Comparison of ENCODE assay signal across 20 cellular contexts in genomic region chr2:109422071-109422757, GRCh38.
A peak's percentile ranks its signal among the peaks of the same experiment; 100 is the strongest.
DNase-seq lines count a peak whose midpoint lies in the region; ATAC-seq, FAIRE-seq and TF ChIP-seq lines count a peak whose summit lies in the region.
"Had no signal": no experiment of that assay in that cellular context is flagged by ENCODE, and none has a peak within 500 bp of the region (broad histone marks: within the 10 kb centered on the region; RNA-seq: fewer than 3 reads in every experiment).

No MANE protein-coding gene starts in this region.

- H3K36me3 Mint-ChIP-seq in H9 (ENCODE audit: insufficient read depth in 1 of 3, low read depth in 3 of 3): no peaks in the 10 kb centered on the region
- H3K36me3 Mint-ChIP-seq: CD4-positive, alpha-beta memory T cell had no signal

- H2BK5ac ChIP-seq in H9 (ENCODE audit: insufficient read length, low read length) (no peak overlapping the region), H1 (ENCODE audit: low read depth, low read length) (no peak overlapping the region; the same call in 1 of the 2 replicates)

- H2AFZ ChIP-seq in H9 (ENCODE audit: low read length): no peak overlapping the region
- H2AFZ ChIP-seq in H1 (ENCODE audit: low read length): no peak overlapping the region

- H3K56ac ChIP-seq in H9 (ENCODE audit: insufficient read length, low read depth, low read length) (no peak overlapping the region), H1 (replicated peaks; ENCODE audit: insufficient read length, low read depth, low read length) (no peak overlapping the region)

- H3K9me3 Mint-ChIP-seq in H9: no peaks in the 10 kb centered on the region; a peak in 2 of 5 replicates
- H3K9me3 Mint-ChIP-seq: CD4-positive, alpha-beta memory T cell had no signal

- H3K4me1 ChIP-seq in H9 (ENCODE audit: insufficient read depth, low read length): no peaks in the 10 kb centered on the region
- H3K4me1 ChIP-seq in H1 (replicated peaks in 1 of 4; ENCODE audit: control insufficient read depth in 3 of 4, insufficient read depth in 4 of 4, low read length in 3 of 4): no peaks in the 10 kb centered on the region; a peak in 1 of 7 replicates
- H3K4me1 ChIP-seq in gastrocnemius medialis: peaks cover 24 to 37% of the 10 kb centered on the region in 2 donors
- H3K4me1 ChIP-seq: BE2C had no signal

- H3T11ph ChIP-seq in H9 (ENCODE audit: low read length): no peak overlapping the region

- H2BK15ac ChIP-seq in H9 (ENCODE audit: low read depth, low read length) (0 out of 2 replicates have a peak overlapping the region, but pooled peaks have one; percentile 70), H1 (ENCODE audit: low read length) (no peak overlapping the region)

- no peak for FAIRE-seq in H1 (lab: Jason Lieb, UNC)
- FAIRE-seq: GM12891, K562, RCC 7860 had no signal

- H4K91ac ChIP-seq in H9 (ENCODE audit: insufficient read length, low read depth, low read length) (no peak overlapping the region), H1 (replicated peaks; ENCODE audit: insufficient read length, low read length) (no peak overlapping the region)

- in situ Hi-C loops in gastrocnemius medialis (cut with MboI; ENCODE audit: low sequenced_read_pairs in 4 of 4): no loop called here

- H4K5ac ChIP-seq in H9 (ENCODE audit: insufficient read length, low read depth, low read length) (no peak overlapping the region), H1 (ENCODE audit: insufficient read length, low read depth, low read length) (no peak overlapping the region)

- H3K4me2 ChIP-seq in H9 (ENCODE audit: insufficient read depth, insufficient read length, low read length): no peak overlapping the region
- H3K4me2 ChIP-seq in H1 (ENCODE audit: insufficient read depth in 1 of 2, low read depth in 2 of 2, low read length in 2 of 2): no peak overlapping the region

- no peak overlapping the region for H3K4me3 ChIP-seq in H1 (ENCODE audit: extremely low read depth in 1 of 4, insufficient read depth in 2 of 4, low read depth in 3 of 4, low read length in 4 of 4)
- no peak overlapping the region for H3K4me3 ChIP-seq in gastrocnemius medialis
- H3K4me3 ChIP-seq: K562 had no signal

- H2AK5ac ChIP-seq in H9 (ENCODE audit: insufficient read length, low read length) (no peak overlapping the region), H1 (ENCODE audit: low read depth, low read length) (no peak overlapping the region)

- intact Hi-C loops in gastrocnemius medialis (cut with DNase I; ENCODE audit: low total_unique reads) (loop anchor here (1.0 to 2.0 kb wide), 4 partner anchors 15 to 89 kb away; no protein-coding TSS in a partner anchor), left ventricle myocardium superior (cut with micrococcal nuclease) (no loop called here)

- no CpG with 5 or more reads among the region's 10 CpGs for WGBS in H9 (ENCODE audit: extremely low coverage, insufficient read length, low lambda C conversion rate)
- 88% methylated on average over 10 of the region's 10 CpGs; no CpG with 5 or more reads in 1 of the 2 experiments for WGBS in H1 (ENCODE audit: extremely low coverage in 1 of 2, insufficient coverage in 1 of 2, insufficient read length in 1 of 2, insufficient replicate concordance in 2 of 2, low coverage in 1 of 2, low lambda C conversion rate in 2 of 2, missing lambda C conversion rate in 1 of 2), 2 experiments

- H3K79me1 ChIP-seq in H9 (ENCODE audit: insufficient read depth, low read depth, low read length, poor library complexity, severe bottlenecking): no peaks in the 10 kb centered on the region
- no peaks in the 10 kb centered on the region for H3K79me1 ChIP-seq in H1 (ENCODE audit: low read depth, low read length)

- POLR2A ChIA-PET in H1 (lab: Charles Lee; ENCODE audit: partially characterized antibody): no interaction called here

- H3K18ac ChIP-seq in H9 (ENCODE audit: insufficient read length, low read depth, low read length) (no peak overlapping the region), H1 (ENCODE audit: extremely low read depth, low read length) (no peak overlapping the region)

- ATAC-seq in gastrocnemius medialis: peak; percentile 88 to 90
- no peak for ATAC-seq in GM21619 (IDR thresholded peaks at IDR 0.05; ENCODE audit: unreplicated experiment)
- ATAC-seq in left ventricle myocardium superior: no peak
- ATAC-seq: K562, Right ventricle myocardium inferior had no signal

- TF ChIP-seq CTCF in H9 (conservative IDR thresholded peaks at IDR 0.05) (no peak), H1 (IDR thresholded peaks at IDR 0.05; ENCODE audit: control extremely low read depth in 1 of 3, insufficient read depth in 1 of 3, low read depth in 1 of 3, low read length in 3 of 3) (no peak), gastrocnemius medialis (IDR thresholded peaks at IDR 0.05 in 4 of 5, conservative IDR thresholded peaks at IDR 0.05 in 1 of 5) (no peak)

- H3K27ac ChIP-seq in H9 (ENCODE audit: insufficient read length, low read depth, low read length): no peak overlapping the region
- H3K27ac ChIP-seq in H1 (ENCODE audit: low read depth, low read length): no peak overlapping the region
- H3K27ac ChIP-seq in gastrocnemius medialis: peak overlapping the region; percentile 56 to 85 (median 77)

- peaks cover 0 to 3% of the 10 kb centered on the region in 2 experiments; a peak in 2 of 4 replicates for H3K4me1 Mint-ChIP-seq in H9
- H3K4me1 Mint-ChIP-seq: CD4-positive, alpha-beta memory T cell had no signal

- H3K27me3 ChIP-seq in H9 (ENCODE audit: insufficient read depth, low read length) (no peaks in the 10 kb centered on the region), H1 (replicated peaks in 1 of 4; ENCODE audit: control insufficient read depth in 3 of 4, extremely low read depth in 1 of 4, insufficient read depth in 3 of 4, low read length in 3 of 4) (no peaks in the 10 kb centered on the region), gastrocnemius medialis (no peaks in the 10 kb centered on the region)
- H3K27me3 ChIP-seq: BE2C had no signal

- H4K20me1 ChIP-seq in H9 (ENCODE audit: control insufficient read depth, insufficient read depth, insufficient read length): no peaks in the 10 kb centered on the region
- H4K20me1 ChIP-seq in H1 (replicated peaks in 1 of 2; ENCODE audit: control insufficient read depth in 1 of 2, insufficient read depth in 2 of 2, low read length in 2 of 2): no peaks in the 10 kb centered on the region

- H4K8ac ChIP-seq in H9 (replicated peaks; ENCODE audit: insufficient read length, low read depth, low read length): no peak overlapping the region
- H4K8ac ChIP-seq in H1 (ENCODE audit: extremely low read depth, insufficient read depth, low read length): peak overlapping the region; percentile 14; the same call in 1 of the 2 replicates

- no peaks in the 10 kb centered on the region for H3K9me3 ChIP-seq in H9 (ENCODE audit: control insufficient read depth, low read depth, low read length)
- no peaks in the 10 kb centered on the region for H3K9me3 ChIP-seq in H1 (ENCODE audit: insufficient read depth in 2 of 2, low read depth in 1 of 2, low read length in 1 of 2)
- H3K9me3 ChIP-seq in gastrocnemius medialis: no peaks in the 10 kb centered on the region
- H3K9me3 ChIP-seq: BE2C had no signal

- H3K79me2 ChIP-seq in H9 (ENCODE audit: insufficient read depth, low read length) (no peaks in the 10 kb centered on the region), H1 (ENCODE audit: control insufficient read depth in 1 of 2, insufficient read depth in 2 of 2, low read length in 2 of 2) (no peaks in the 10 kb centered on the region)

- H2BK20ac ChIP-seq in H9 (ENCODE audit: low read depth, low read length, poor library complexity, severe bottlenecking): no peak overlapping the region
- no peak overlapping the region for H2BK20ac ChIP-seq in H1 (ENCODE audit: low read length)

- CTCF ChIA-PET in H1 (lab: Charles Lee; ENCODE audit: partially characterized antibody): interaction anchor here (2.8 kb wide), 1 partner anchor 88 kb away, joined by 11 read pairs; no protein-coding TSS in a partner anchor

- H2BK120ac ChIP-seq in H9 (ENCODE audit: low read depth, low read length, poor library complexity, severe bottlenecking) (no peak overlapping the region), H1 (replicated peaks; ENCODE audit: low read depth, low read length) (no peak overlapping the region)

- no peak for TF ChIP-seq POLR2A in H1 (IDR thresholded peaks at IDR 0.05; ENCODE audit: control extremely low read depth in 1 of 2, low read depth in 2 of 2, low read length in 2 of 2)
- no peak for TF ChIP-seq POLR2A in gastrocnemius medialis (IDR thresholded peaks at IDR 0.05)

- no peak for TF ChIP-seq EP300 in H1 (IDR thresholded peaks at IDR 0.05; ENCODE audit: borderline replicate concordance in 1 of 2, low read depth in 2 of 2, low read length in 2 of 2)

- H3K27ac Mint-ChIP-seq in H9: no peak overlapping the region
- H3K27ac Mint-ChIP-seq: CD4-positive, alpha-beta memory T cell had no signal

- DNase-seq in H9 (no peak), H1 (ENCODE audit: low read depth in 1 of 2, low spot score in 2 of 2) (no peak), myocyte (ENCODE audit: low read depth) (peak; percentile 50), gastrocnemius medialis (peak; percentile 73 to 75), activated gamma-delta T cell treated with Interleukin-2 at 50 U/mL for 16 hours (no peak), left ventricle myocardium superior (no peak)
- DNase-seq in stimulated activated CD4-positive, alpha-beta T cell treated with anti-CD3 and anti-CD28 coated beads, Interleukin-4, amount 100 ng/mL, for 24 hours: no peak
- DNase-seq: BE2C; CD4-positive, alpha-beta memory T cell; EL; GOT3; NCI-H1694 treated with DMSO at 0.1 percent for 48 hours; NCI-H510A; NCI-H748 treated with DMSO at 0.1 percent for 48 hours; NK-92 treated with Interleukin-12 subunit alpha and Interleukin-12 subunit beta, amount 100 ng/mL, for 24 hours had no signal

- H3K23ac ChIP-seq in H9 (ENCODE audit: insufficient read length, low read depth, low read length) (no peak overlapping the region), H1 (ENCODE audit: insufficient read length) (no peak overlapping the region)

- H3K4ac ChIP-seq in H9 (ENCODE audit: low read depth, low read length): no peak overlapping the region
- no peak overlapping the region for H3K4ac ChIP-seq in H1 (replicated peaks; ENCODE audit: insufficient read length, low read depth, low read length)

- no peak overlapping the region for H3K4me3 Mint-ChIP-seq in H9
- H3K4me3 Mint-ChIP-seq: CD4-positive, alpha-beta memory T cell had no signal

- H2BK12ac ChIP-seq in H9 (ENCODE audit: insufficient read length, low read depth, low read length): no peak overlapping the region
- no peak overlapping the region for H2BK12ac ChIP-seq in H1 (ENCODE audit: low read depth, low read length)

- TF ChIP-seq RAD21 in H1 (IDR thresholded peaks at IDR 0.05 in 1 of 2, conservative IDR thresholded peaks at IDR 0.05 in 1 of 2; ENCODE audit: low read depth in 2 of 2, low read length in 2 of 2): no peak

- H3K36me3 ChIP-seq in H1 (ENCODE audit: control insufficient read depth in 2 of 4, insufficient read depth in 4 of 4, low read length in 3 of 4) (no peaks in the 10 kb centered on the region), gastrocnemius medialis (no peaks in the 10 kb centered on the region)
- H3K36me3 ChIP-seq: BE2C had no signal

- H3K14ac ChIP-seq in H9 (ENCODE audit: insufficient read depth, low read length) (no peak overlapping the region), H1 (ENCODE audit: insufficient read length) (no peak overlapping the region)

- no peaks in the 10 kb centered on the region for H3K27me3 Mint-ChIP-seq in H9 (ENCODE audit: low read depth)

- H3K23me2 ChIP-seq in H9 (ENCODE audit: insufficient read length, low read depth, low read length, poor library complexity, severe bottlenecking) (no peaks in the 10 kb centered on the region), H1 (ENCODE audit: low read depth, low read length) (no peaks in the 10 kb centered on the region)

- H3K9ac ChIP-seq in H9 (ENCODE audit: extremely low read depth, insufficient read length, low read length) (no peak overlapping the region), H1 (replicated peaks in 1 of 4; ENCODE audit: extremely low read depth in 1 of 4, low read depth in 3 of 4, low read length in 3 of 4) (no peak overlapping the region)

Comparison
In these comparisons a context has a peak if more than half of its experiments do, and no peak if none do; other contexts are left out.
1. DNase-seq: peak in myocyte (single experiment) and gastrocnemius medialis (2 of 2); none in H9 (single experiment), H1 (0 of 2), activated gamma-delta T cell treated with Interleukin-2 at 50 U/mL for 16 hours (single experiment), stimulated activated CD4-positive, alpha-beta T cell treated with anti-CD3 and anti-CD28 coated beads, Interleukin-4, amount 100 ng/mL, for 24 hours (single experiment) and left ventricle myocardium superior (single experiment).
2. H3K27ac ChIP-seq: peak in gastrocnemius medialis (4 of 4); none in H9 (single experiment) and H1 (single experiment).
3. ATAC-seq: peak in gastrocnemius medialis (2 of 2); none in GM21619 (single experiment) and left ventricle myocardium superior (single experiment).